ENCODE assay signal across 28 cellular contexts in the genomic region with DNA sequence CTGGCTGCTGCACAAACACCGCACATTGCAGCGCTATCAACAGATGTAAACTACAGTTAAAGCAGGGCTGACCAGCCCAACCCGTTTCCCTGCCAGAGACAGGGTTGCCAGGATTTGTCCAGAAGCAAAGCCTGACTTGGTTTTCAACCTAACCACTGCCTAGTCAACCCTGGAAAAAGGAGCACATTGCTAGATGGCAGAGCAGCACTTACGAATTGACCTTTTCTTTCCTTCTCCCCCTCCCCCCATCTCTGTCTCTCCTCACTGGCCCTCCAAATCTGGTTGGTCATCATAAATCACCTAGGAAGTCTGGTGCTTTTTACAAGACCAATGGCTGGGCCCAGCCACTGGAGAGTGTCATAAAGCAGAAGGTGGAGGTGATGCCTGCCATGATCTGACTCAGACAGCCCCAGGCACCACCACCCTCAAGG. TPM values are rescaled to one million over a fixed set of nuclear protein-coding genes. Genes with fewer than 3 reads are reported as not detected.
DNase-seq lines count a peak whose midpoint lies in the region; ATAC-seq and TF ChIP-seq lines count a peak whose summit lies in the region.
"Had no signal": no experiment of that assay in that cellular context is flagged by ENCODE, and none has a peak within 500 bp of the region (broad histone marks: within the 10 kb centered on the region; RNA-seq: fewer than 3 reads in every experiment).

No MANE protein-coding gene starts in this region.

- H2AFZ ChIP-seq in PC-9 (no peak overlapping the region), trophoblast cell (ENCODE audit: insufficient read depth, low read length, poor library complexity) (no peak overlapping the region)

- peak overlapping the region; percentile 42 for H3K4me3 Mint-ChIP-seq in Caco-2 (ENCODE audit: unreplicated experiment)
- H3K4me3 Mint-ChIP-seq in CD4-positive, alpha-beta T cell: no peak overlapping the region
- H3K4me3 Mint-ChIP-seq: brain; CD4-positive, alpha-beta memory T cell; stimulated activated naive B cell treated with anti-CD40 and anti-IgM and Interleukin-4, amounts not matched to agents 10 μg/mL and 1 μg/mL and 100 μg/mL, for 72 hours; T-helper 2 cell treated with Interferon-gamma antibody and Interleukin-4, amounts not matched to agents 5 μg/mL and 100 μg/mL, for 36 hours had no signal

- H3K4ac ChIP-seq in trophoblast cell (ENCODE audit: low read depth, low read length): no peak overlapping the region

- TF ChIP-seq POLR2A in vagina (IDR thresholded peaks at IDR 0.05): no peak

- POLR2A ChIA-PET in Caco-2 (lab: Charles Lee) (no interaction called here), PC-9 (lab: Charles Lee; ENCODE audit: unreplicated experiment) (interaction anchor here (0.5 to 0.7 kb wide), 2 partner anchors 37 to 124 kb away, joined by 3 to 8 read pairs; no protein-coding TSS in a partner anchor), RWPE1 (lab: Yijun Ruan, JAX; ENCODE audit: low non-redundant PET) (no interaction called here)
- POLR2A ChIA-PET in CD4-positive, alpha-beta T cell (lab: Charles Lee): no interaction called here

- no peaks in the 10 kb centered on the region for H4K20me1 ChIP-seq in PC-9 (ENCODE audit: insufficient read depth)

- H2AK5ac ChIP-seq in trophoblast cell (ENCODE audit: low read length): no peak overlapping the region

- no peak overlapping the region for H3K4me3 ChIP-seq in Caco-2 (ENCODE audit: low read depth, low read length)
- H3K4me3 ChIP-seq in PC-9: peak overlapping the region; percentile 27
- no peak overlapping the region for H3K4me3 ChIP-seq in trophoblast cell (ENCODE audit: low read depth, low read length)
- no peak overlapping the region for H3K4me3 ChIP-seq in vagina
- H3K4me3 ChIP-seq: A549, left ventricle myocardium inferior had no signal

- CTCF ChIA-PET in Caco-2 (lab: Charles Lee): no interaction called here
- CTCF ChIA-PET in PC-9 (lab: Charles Lee): no interaction called here
- CTCF ChIA-PET in RWPE1 (lab: Yijun Ruan, JAX): no interaction called here
- CTCF ChIA-PET in CD4-positive, alpha-beta T cell (lab: Charles Lee): no interaction called here

- H3K4me1 Mint-ChIP-seq in Caco-2 (ENCODE audit: low read depth, unreplicated experiment): peaks cover 31% of the 10 kb centered on the region
- H3K4me1 Mint-ChIP-seq in CD4-positive, alpha-beta T cell (ENCODE audit: low read depth): no peaks in the 10 kb centered on the region
- H3K4me1 Mint-ChIP-seq: brain; CD4-positive, alpha-beta memory T cell; stimulated activated naive B cell treated with anti-CD40 and anti-IgM and Interleukin-4, amounts not matched to agents 10 μg/mL and 1 μg/mL and 100 μg/mL, for 72 hours had no signal

- no peaks in the 10 kb centered on the region for H3K27me3 Mint-ChIP-seq in Caco-2 (ENCODE audit: insufficient read depth, unreplicated experiment)
- H3K27me3 Mint-ChIP-seq in CD4-positive, alpha-beta T cell: no peaks in the 10 kb centered on the region
- H3K27me3 Mint-ChIP-seq: brain; CD4-positive, alpha-beta memory T cell; stimulated activated naive B cell treated with anti-CD40 and anti-IgM and Interleukin-4, amounts not matched to agents 10 μg/mL and 1 μg/mL and 100 μg/mL, for 72 hours had no signal

- intact Hi-C loops in Caco-2 (cut with micrococcal nuclease; ENCODE audit: unreplicated experiment): loop anchor here (1.0 kb wide), 1 partner anchor 51 kb away; the partner anchor contains the start of gene ABCC5
- intact Hi-C loops in PC-9 (cut with micrococcal nuclease; ENCODE audit: unreplicated experiment): loop anchor here (1.0 to 2.0 kb wide), 4 partner anchors 45 to 210 kb away; partner anchors contain the start of gene ABCC5
- intact Hi-C loops in vagina (cut with DNase I): no loop called here
- intact Hi-C loops in CD4-positive, alpha-beta T cell (cut with DNase I, micrococcal nuclease): no loop called here

- no CpG with 5 or more reads among the region's 4 CpGs for WGBS in trophoblast cell (ENCODE audit: extremely low coverage, insufficient coverage, insufficient read length)

- no peak for TF ChIP-seq CTCF in Caco-2 (IDR thresholded peaks at IDR 0.05; ENCODE audit: insufficient read depth in 1 of 2, low read depth in 1 of 2, low read length in 1 of 2, severe bottlenecking in 1 of 2, unreplicated experiment in 1 of 2)
- no peak for TF ChIP-seq CTCF in PC-9 (conservative IDR thresholded peaks at IDR 0.05)
- TF ChIP-seq CTCF in RWPE1 (conservative IDR thresholded peaks at IDR 0.05; ENCODE audit: low read depth): no peak
- TF ChIP-seq CTCF in vagina (IDR thresholded peaks at IDR 0.05): no peak
- no peak for TF ChIP-seq CTCF in CD4-positive, alpha-beta T cell (IDR thresholded peaks at IDR 0.05)

- H2BK120ac ChIP-seq in trophoblast cell (ENCODE audit: insufficient read depth, low read length, poor library complexity): peak overlapping the region; percentile 35

- H2BK12ac ChIP-seq in trophoblast cell (ENCODE audit: low read length): peak overlapping the region; percentile 41

- H4K91ac ChIP-seq in trophoblast cell (ENCODE audit: low read depth, low read length): peak overlapping the region; percentile 75

- H3K4me1 ChIP-seq in Caco-2 (peaks cover 46% of the 10 kb centered on the region), PC-9 (replicated peaks; ENCODE audit: insufficient read depth) (peaks cover 72% of the 10 kb centered on the region), trophoblast cell (ENCODE audit: control insufficient read depth in 1 of 2, insufficient read depth in 2 of 2, low read length in 2 of 2) (peaks cover 16 to 28% of the 10 kb centered on the region in 2 experiments), vagina (no peaks in the 10 kb centered on the region)
- H3K4me1 ChIP-seq: A549, left ventricle myocardium inferior had no signal

- peaks cover 26% of the 10 kb centered on the region for H3K36me3 Mint-ChIP-seq in Caco-2 (ENCODE audit: insufficient read depth, unreplicated experiment)
- peaks cover 58% of the 10 kb centered on the region for H3K36me3 Mint-ChIP-seq in CD4-positive, alpha-beta T cell (ENCODE audit: low read depth)

- H4K8ac ChIP-seq in trophoblast cell (ENCODE audit: low read depth, low read length): peak overlapping the region; percentile 26

- H3K79me2 ChIP-seq in PC-9 (ENCODE audit: low read depth) (peaks cover 21% of the 10 kb centered on the region; the same call in 1 of the 2 replicates), trophoblast cell (ENCODE audit: control insufficient read depth, insufficient read depth, low read length, poor library complexity) (no peaks in the 10 kb centered on the region)

- H3K4me2 ChIP-seq in PC-9 (peak overlapping the region; percentile 83), trophoblast cell (ENCODE audit: low read length) (peak overlapping the region; percentile 20)
- H3K4me2 ChIP-seq: A549 had no signal

- H3K27me3 ChIP-seq in Caco-2 (replicated peaks; ENCODE audit: control insufficient read depth, insufficient read depth, low read length) (no peaks in the 10 kb centered on the region), PC-9 (ENCODE audit: insufficient read depth, low read depth) (no peaks in the 10 kb centered on the region), trophoblast cell (ENCODE audit: insufficient read depth, low read length) (no peaks in the 10 kb centered on the region), vagina (no peaks in the 10 kb centered on the region)
- H3K27me3 ChIP-seq in CD4-positive, alpha-beta T cell (ENCODE audit: control insufficient read depth, insufficient read depth, low read length): no peaks in the 10 kb centered on the region

- peaks cover 10% of the 10 kb centered on the region for H3K79me1 ChIP-seq in trophoblast cell (ENCODE audit: low read length)

- BruUV-seq in Caco-2 (replicated peaks; lab: Mats Ljungman, UMichigan): no TSS peak
- no TSS peak for BruUV-seq in PC-9 (replicated peaks; lab: Mats Ljungman, UMichigan)

- H3K27ac ChIP-seq in PC-9 (peak overlapping the region; percentile 99), trophoblast cell (ENCODE audit: low read depth, low read length) (peak overlapping the region; percentile 97), RWPE1 (no peak overlapping the region), vagina (no peak overlapping the region)
- no peak overlapping the region for H3K27ac ChIP-seq in CD4-positive, alpha-beta T cell (ENCODE audit: low read depth, low read length)
- H3K27ac ChIP-seq: A549, left ventricle myocardium inferior, WERI-Rb-1 had no signal

- peaks cover 1% of the 10 kb centered on the region; the same call in 1 of the 2 replicates for H3K36me3 ChIP-seq in Caco-2 (ENCODE audit: control insufficient read depth, insufficient read depth, low read length)
- peaks cover 56% of the 10 kb centered on the region for H3K36me3 ChIP-seq in PC-9 (ENCODE audit: low read depth)
- H3K36me3 ChIP-seq in trophoblast cell (ENCODE audit: control insufficient read depth in 1 of 2, insufficient read depth in 2 of 2, low read length in 2 of 2): peaks cover 9 to 23% of the 10 kb centered on the region in 2 experiments
- peaks cover 0 to 47% of the 10 kb centered on the region in 2 donors for H3K36me3 ChIP-seq in vagina

- H3K9me2 ChIP-seq in PC-9 (ENCODE audit: insufficient read depth): no peaks in the 10 kb centered on the region

- no peak overlapping the region for H4K12ac ChIP-seq in trophoblast cell (ENCODE audit: low read depth, low read length)

- H3K9ac ChIP-seq in trophoblast cell (ENCODE audit: low read length): no peak overlapping the region

- H3K23ac ChIP-seq in trophoblast cell (ENCODE audit: low read length): no peak overlapping the region

- peak overlapping the region; percentile 76 for H3K27ac Mint-ChIP-seq in Caco-2 (ENCODE audit: unreplicated experiment)
- H3K27ac Mint-ChIP-seq in CD4-positive, alpha-beta T cell: no peak overlapping the region
- H3K27ac Mint-ChIP-seq: activated T-helper 2 cell treated with anti-CD3 and anti-CD28 coated beads, Interferon-gamma antibody, Interleukin-2, Interleukin-4, amounts not matched to agents 10 μg/mL and 5 μg/mL and 100 μg/mL, durations not matched to agents 14 hours and 24 hours and 36 hours; brain; stimulated activated naive B cell treated with anti-CD40 and anti-IgM and Interleukin-4, amounts not matched to agents 10 μg/mL and 1 μg/mL and 100 μg/mL, for 72 hours; T-helper 2 cell treated with Interferon-gamma antibody and Interleukin-4, amounts not matched to agents 5 μg/mL and 100 μg/mL, for 36 hours had no signal

- peaks cover 64% of the 10 kb centered on the region for H3F3A ChIP-seq in PC-9 (ENCODE audit: insufficient read depth, low read depth)

- DNase-seq in Caco-2 (peak; percentile 68), PC-9 (peak; percentile 83 to 98), trophoblast cell (peak; percentile 54 to 71), RWPE1 (ENCODE audit: low spot score) (no peak), vagina (ENCODE audit: extremely low spot score in 2 of 2) (no peak)
- no peak for DNase-seq in CD4-positive, alpha-beta T cell
- DNase-seq: activated CD4-positive, alpha-beta T cell treated with anti-CD3 and anti-CD28 coated beads for 48 hours; activated CD8-positive, alpha-beta memory T cell treated with anti-CD3 and anti-CD28 coated beads for 24 hours; activated naive CD4-positive, alpha-beta T cell treated with anti-CD3 and anti-CD28 coated beads, Interleukin-2, amount 50 U/mL, for 16 hours; activated T-cell treated with anti-CD3 and anti-CD28 coated beads for 4 hours; amniotic stem cell; CD4-positive, alpha-beta memory T cell; left ventricle myocardium inferior; mesendoderm; NCI-H1092; NCI-H187 treated with DMSO at 0.1 percent for 48 hours; NCI-H2171; NCI-H524; posterior cingulate gyrus; Right ventricle myocardium superior; stimulated activated naive B cell treated with anti-CD40 and anti-IgM and Interleukin-4, amounts not matched to agents 10 μg/mL and 1 μg/mL and 100 μg/mL, for 72 hours; WERI-Rb-1 had no signal

- no peak overlapping the region for H3K14ac ChIP-seq in trophoblast cell (ENCODE audit: low read length)

- peak overlapping the region; percentile 54 for H2BK5ac ChIP-seq in trophoblast cell (ENCODE audit: low read depth, low read length, poor library complexity)

- peak; percentile 67 for ATAC-seq in esophagus mucosa
- no peak for ATAC-seq in HG03571 (IDR thresholded peaks at IDR 0.05; ENCODE audit: unreplicated experiment)
- ATAC-seq in CD4-positive, alpha-beta T cell (ENCODE audit: poor library complexity): no peak
- ATAC-seq: A549; stimulated activated naive B cell treated with anti-CD40 and anti-IgM and Interleukin-4, amounts not matched to agents 10 μg/mL and 1 μg/mL and 100 μg/mL, for 72 hours had no signal

- H3K9me3 ChIP-seq in Caco-2: no peaks in the 10 kb centered on the region
- H3K9me3 ChIP-seq in PC-9 (ENCODE audit: insufficient read depth, low read depth): no peaks in the 10 kb centered on the region
- no peaks in the 10 kb centered on the region for H3K9me3 ChIP-seq in trophoblast cell (ENCODE audit: insufficient read depth, low read depth, low read length)
- H3K9me3 ChIP-seq in vagina: no peaks in the 10 kb centered on the region
- H3K9me3 ChIP-seq in CD4-positive, alpha-beta T cell (ENCODE audit: control insufficient read depth, low read length): no peaks in the 10 kb centered on the region
- H3K9me3 ChIP-seq: A549, left ventricle myocardium inferior had no signal

- H3K9me3 Mint-ChIP-seq in Caco-2 (ENCODE audit: unreplicated experiment): no peaks in the 10 kb centered on the region
- no peaks in the 10 kb centered on the region for H3K9me3 Mint-ChIP-seq in CD4-positive, alpha-beta T cell
- H3K9me3 Mint-ChIP-seq: activated T-helper 2 cell treated with anti-CD3 and anti-CD28 coated beads, Interferon-gamma antibody, Interleukin-2, Interleukin-4, amounts not matched to agents 10 μg/mL and 5 μg/mL and 100 μg/mL, durations not matched to agents 14 hours and 24 hours and 36 hours; brain; CD4-positive, alpha-beta memory T cell; stimulated activated naive B cell treated with anti-CD40 and anti-IgM and Interleukin-4, amounts not matched to agents 10 μg/mL and 1 μg/mL and 100 μg/mL, for 72 hours; T-helper 2 cell treated with Interferon-gamma antibody and Interleukin-4, amounts not matched to agents 5 μg/mL and 100 μg/mL, for 36 hours had no signal

- no peak overlapping the region for H3K18ac ChIP-seq in trophoblast cell (ENCODE audit: low read length)

RNA-seq across cellular contexts. Expression of gene ABCC5, which starts 51.3 kb away (rescaled TPM):
- 21.3 and 22.4 TPM in 2 replicates for total RNA-seq in Caco-2 (2022)
- 133 and 151 TPM in 2 replicates for total RNA-seq in PC-9 (2021)
- total RNA-seq in esophagus mucosa: 35.8 TPM
- polyA plus RNA-seq in trophoblast cell (2013): 24.7 and 25.4 TPM in 2 replicates
- total RNA-seq in vagina: 67.5 TPM
- 10 to 100 TPM; 10.8 to 11.4 TPM for total RNA-seq in CD4-positive, alpha-beta T cell

Comparison
In these comparisons a context has a peak if more than half of its experiments do, and no peak if none do; other contexts are left out.
1. DNase-seq: peak in Caco-2 (2 of 2), PC-9 (2 of 2) and trophoblast cell (2 of 2); none in RWPE1 (single experiment), vagina (0 of 2) and CD4-positive, alpha-beta T cell (0 of 10).
2. H3K27ac ChIP-seq: peak in PC-9 (single experiment) and trophoblast cell (single experiment); none in RWPE1 (single experiment), vagina (single experiment) and CD4-positive, alpha-beta T cell (single experiment).
3. intact Hi-C loops: an anchor here in Caco-2 (1.0 kb wide) and PC-9 (1.0 to 2.0 kb wide); none called in vagina and CD4-positive, alpha-beta T cell.